ENCODE assay signal across 29 cellular contexts in the genomic region with DNA sequence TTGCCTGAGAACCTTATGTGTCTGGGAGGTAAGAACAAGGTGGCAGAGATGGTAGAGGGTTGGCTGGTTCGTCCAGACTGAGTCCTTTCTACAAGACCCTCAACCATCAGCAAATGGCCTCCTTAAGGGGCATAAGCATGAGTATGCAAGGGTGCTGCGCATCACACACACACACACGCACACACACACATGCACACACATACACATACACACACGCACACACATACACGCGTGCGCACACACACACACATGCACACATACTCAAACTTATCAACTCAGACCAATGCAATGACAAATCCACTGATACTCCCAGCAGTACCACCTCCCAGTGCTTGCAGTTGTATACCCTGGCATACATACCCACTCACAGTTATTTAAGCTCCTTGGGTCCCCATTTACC. TPM values are rescaled to one million over a fixed set of nuclear protein-coding genes. Genes with fewer than 3 reads are reported as not detected.
"Had no signal": no experiment of that assay in that cellular context is flagged by ENCODE, and none has a peak within 500 bp of the region (broad histone marks: within the 10 kb centered on the region; RNA-seq: fewer than 3 reads in every experiment).

No MANE protein-coding gene starts in this region.

- H3K4me3 ChIP-seq: colonic mucosa, gastrocnemius medialis, lower lobe of right lung, mucosa of descending colon, smooth muscle cell, stomach, testis, tibial nerve had no signal

- H3K79me2 ChIP-seq: parathyroid adenoma had no signal

- H3K27ac ChIP-seq: colonic mucosa, gastrocnemius medialis, lower lobe of right lung, parathyroid adenoma, stomach, testis, tibial nerve had no signal

- H3K27me3 ChIP-seq: testis had no signal

- H3K36me3 ChIP-seq: colonic mucosa, gastrocnemius medialis, lower lobe of right lung, stomach, tibial nerve had no signal

- ATAC-seq: effector memory CD8-positive, alpha-beta T cell; gastrocnemius medialis; left ventricle myocardium superior; lower lobe of right lung; mucosa of descending colon; natural killer cell treated with Interleukin-12 subunit alpha and Interleukin-12 subunit beta and Interleukin-15 and Interleukin-18, amount 100 ng/mL, for 72 hours; sciatic nerve had no signal

- FAIRE-seq: endometrium, keratinocyte had no signal

- H3K9me3 ChIP-seq: colonic mucosa, gastrocnemius medialis, lower lobe of right lung, mucosa of descending colon, stomach, testis, tibial nerve had no signal

- H3K4me2 ChIP-seq: smooth muscle cell had no signal

- H3K9ac ChIP-seq: parathyroid adenoma had no signal

- DNase-seq: central memory CD4-positive, alpha-beta T cell; colonic mucosa; dermis blood vessel endothelial cell; effector memory CD8-positive, alpha-beta T cell; erythroblast; foreskin fibroblast; gastrocnemius medialis; left ventricle myocardium superior; lower lobe of right lung; mucosa of descending colon; naive B cell; stimulated activated CD4-positive, alpha-beta T cell treated with anti-CD3 and anti-CD28 coated beads, Interleukin-12 subunit alpha, Interleukin-12 subunit beta, amount 100 ng/mL, for 4 hours; stimulated activated CD4-positive, alpha-beta T cell treated with anti-CD3 and anti-CD28 coated beads, Interleukin-1b, Interleukin-23, amount 100 ng/mL, for 48 hours; stimulated activated CD4-positive, alpha-beta T cell treated with anti-CD3 and anti-CD28 coated beads, Interleukin-4, amount 100 ng/mL, for 1 hour; stimulated activated CD8-positive, alpha-beta memory T cell treated with anti-CD3 and anti-CD28 coated beads, Interleukin-4, amount 100 ng/mL, for 48 hours; stimulated activated naive CD4-positive, alpha-beta T cell; stomach; testis had no signal

- H2AFZ ChIP-seq: parathyroid adenoma had no signal

RNA-seq across cellular contexts. Expression of a gene that starts 57.0 kb away (rescaled TPM):
- total RNA-seq: dermis blood vessel endothelial cell; gastrocnemius medialis; glomerular endothelial cell; left ventricle myocardium superior; lower lobe of right lung; mucosa of descending colon; natural killer cell treated with Interleukin-12 subunit alpha and Interleukin-12 subunit beta and Interleukin-15 and Interleukin-18, amount 100 ng/mL, for 72 hours; neural crest cell; osteoblast; sciatic nerve; smooth muscle cell; stomach; subcutaneous adipose tissue; tibial nerve had no signal
- polyA plus RNA-seq: keratinocyte, smooth muscle cell had no signal
